In the genomic region with DNA sequence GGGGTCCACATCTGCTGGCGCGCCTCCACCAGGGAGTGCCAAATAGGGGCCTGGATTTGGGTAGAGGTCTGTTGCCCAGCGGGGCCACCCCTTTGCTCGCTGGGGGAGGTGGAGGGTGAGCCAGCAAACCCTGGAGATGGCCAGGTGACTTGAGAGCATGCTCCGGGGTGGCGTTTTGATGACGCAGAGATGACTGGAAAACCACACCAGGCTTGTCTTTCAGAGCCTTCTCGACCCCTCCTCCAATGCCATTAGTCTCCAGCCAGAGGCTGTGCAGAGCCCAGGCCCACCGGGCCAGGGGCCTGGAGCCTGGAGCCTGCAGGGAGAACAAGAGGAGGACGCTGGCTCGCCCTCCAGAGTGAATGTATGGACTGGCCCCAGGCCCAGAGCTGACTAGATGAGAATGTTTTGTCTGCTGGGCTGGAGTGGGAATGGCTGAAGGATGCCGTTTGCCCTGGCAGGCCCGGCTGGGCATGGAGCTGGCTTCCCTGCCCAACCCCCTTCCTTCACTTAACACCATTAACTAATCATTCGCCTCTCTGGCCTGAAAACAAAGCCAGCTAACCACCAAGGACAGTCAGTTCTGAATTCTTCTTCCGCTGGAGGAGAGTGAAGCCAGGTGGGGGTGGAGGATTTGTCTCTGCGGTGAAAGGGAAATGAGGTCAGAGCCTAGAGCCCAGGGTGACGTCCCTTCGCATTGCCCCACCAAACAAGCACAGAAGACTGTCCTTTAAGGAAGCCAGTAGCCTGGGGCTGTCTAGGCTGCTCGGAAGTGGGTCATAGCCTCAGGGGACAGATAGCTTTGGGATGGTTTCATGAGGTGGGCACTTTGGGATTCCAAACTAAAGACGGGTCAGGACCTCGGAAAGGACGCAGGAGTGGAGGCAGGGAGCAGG, we compare ENCODE assay signal across 1 cellular context.
TF ChIP-seq lines count a peak whose summit lies in the region.

No MANE protein-coding gene starts in this region.

TF ChIP-seq in endothelial cell of umbilical vein, 7 proteins besides CTCF, POLR2A, EP300 and RAD21:
- TF ChIP-seq, protein P1, sequence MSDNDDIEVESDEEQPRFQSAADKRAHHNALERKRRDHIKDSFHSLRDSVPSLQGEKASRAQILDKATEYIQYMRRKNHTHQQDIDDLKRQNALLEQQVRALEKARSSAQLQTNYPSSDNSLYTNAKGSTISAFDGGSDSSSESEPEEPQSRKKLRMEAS (IDR thresholded peaks at IDR 0.05; ENCODE audit: insufficient read depth, insufficient read length) = no peak
- peak; percentile 36 for TF ChIP-seq GATA2 (IDR thresholded peaks at IDR 0.05; ENCODE audit: insufficient read depth, insufficient read length, low read depth, low read length)
- peak; percentile 49 for TF ChIP-seq FOS (IDR thresholded peaks at IDR 0.05; ENCODE audit: borderline replicate concordance, insufficient read depth, low read length)
- no peak for TF ChIP-seq EZH2 (IDR thresholded peaks at IDR 0.05; ENCODE audit: borderline replicate concordance, low read depth, low read length, severe bottlenecking)
- peak; percentile 38 for TF ChIP-seq JUN (IDR thresholded peaks at IDR 0.05; ENCODE audit: borderline replicate concordance, insufficient read depth, insufficient read length, low read depth)
- no peak for TF ChIP-seq MYC (IDR thresholded peaks at IDR 0.05; ENCODE audit: low read depth, low read length)
- peak; percentile 85 for TF ChIP-seq POLR2AphosphoS5 (IDR thresholded peaks at IDR 0.05; ENCODE audit: insufficient read depth, low read depth, low read length)
